20 cellular contexts compared by ENCODE assay signal in genomic region chr5:53034832-53035231, GRCh38. TPM values are rescaled to one million over a fixed set of nuclear protein-coding genes. Genes with fewer than 3 reads are reported as not detected.
DNase-seq lines count a peak whose midpoint lies in the region; ATAC-seq and TF ChIP-seq lines count a peak whose summit lies in the region.
"Had no signal": no experiment of that assay in that cellular context is flagged by ENCODE, and none has a peak within 500 bp of the region (broad histone marks: within the 10 kb centered on the region; RNA-seq: fewer than 3 reads in every experiment).

No MANE protein-coding gene starts in this region.

- H3K27me3 Mint-ChIP-seq in activated naive CD8-positive, alpha-beta T cell treated with anti-CD3 and anti-CD28 coated beads, Interleukin-2, amount 10 ng/mL, durations not matched to agents 7 days and 5 days: no peaks in the 10 kb centered on the region
- H3K27me3 Mint-ChIP-seq in activated naive CD8-positive, alpha-beta T cell treated with anti-CD3 and anti-CD28 coated beads, Interleukin-2, amount 50 U/mL, for 24 hours: no peaks in the 10 kb centered on the region
- H3K27me3 Mint-ChIP-seq in activated CD8-positive, alpha-beta T cell treated with anti-CD3 and anti-CD28 coated beads, Interleukin-2, amount 10 ng/mL, durations not matched to agents 7 days and 5 days (ENCODE audit: low read depth): no peaks in the 10 kb centered on the region
- H3K27me3 Mint-ChIP-seq: B cell had no signal

- H3K27ac ChIP-seq in PC-9 (peak overlapping the region; percentile 28; the same call in 1 of the 2 replicates), substantia nigra (ENCODE audit: low read depth, low read length, poor library complexity, severe bottlenecking) (peak overlapping the region; percentile 1)
- H3K27ac ChIP-seq: C4-2B, Peyer's patch, SK-N-MC had no signal

- CTCF ChIA-PET in PC-9 (lab: Charles Lee): interaction anchor here (0.7 kb wide), 1 partner anchor 216 kb away, joined by 3 read pairs; no protein-coding TSS in a partner anchor
- CTCF ChIA-PET in activated CD8-positive, alpha-beta T cell treated with anti-CD3 and anti-CD28 coated beads, Interleukin-2, amount 10 ng/mL, durations not matched to agents 7 days and 5 days (lab: Charles Lee): interaction anchor here (0.8 to 3.1 kb wide), 17 partner anchors 11 to 90 kb away, joined by 3 to 45 read pairs (median 5); no protein-coding TSS in a partner anchor

- no peaks in the 10 kb centered on the region for H3K9me2 ChIP-seq in PC-9 (ENCODE audit: insufficient read depth)

- H3K79me2 ChIP-seq in PC-9 (ENCODE audit: low read depth): peaks cover 55% of the 10 kb centered on the region

- H2AFZ ChIP-seq in PC-9: no peak overlapping the region

- H3K4me2 ChIP-seq in PC-9: no peak overlapping the region

- H3K4me3 ChIP-seq in PC-9: no peak overlapping the region
- H3K4me3 ChIP-seq: Peyer's patch, SK-N-MC had no signal

- H3K36me3 ChIP-seq in PC-9 (ENCODE audit: low read depth): no peaks in the 10 kb centered on the region
- H3K36me3 ChIP-seq: Peyer's patch had no signal

- POLR2A ChIA-PET in activated naive CD8-positive, alpha-beta T cell treated with anti-CD3 and anti-CD28 coated beads, Interleukin-2, amount 10 ng/mL, durations not matched to agents 7 days and 5 days (lab: Charles Lee): interaction anchor here (1.2 kb wide), 1 partner anchor 75 kb away, joined by 3 read pairs; the partner anchor contains the start of gene MOCS2
- POLR2A ChIA-PET in PC-9 (lab: Charles Lee; ENCODE audit: unreplicated experiment): no interaction called here
- POLR2A ChIA-PET in activated CD8-positive, alpha-beta T cell treated with anti-CD3 and anti-CD28 coated beads, Interleukin-2, amount 10 ng/mL, durations not matched to agents 7 days and 5 days (lab: Charles Lee): interaction anchor here (0.9 kb wide), 1 partner anchor 11 kb away, joined by 3 read pairs; no protein-coding TSS in a partner anchor

- H3K4me3 Mint-ChIP-seq in activated naive CD8-positive, alpha-beta T cell treated with anti-CD3 and anti-CD28 coated beads, Interleukin-2, amount 10 ng/mL, durations not matched to agents 7 days and 5 days: no peak overlapping the region
- no peak overlapping the region for H3K4me3 Mint-ChIP-seq in activated naive CD8-positive, alpha-beta T cell treated with anti-CD3 and anti-CD28 coated beads, Interleukin-2, amount 50 U/mL, for 24 hours
- no peak overlapping the region for H3K4me3 Mint-ChIP-seq in activated CD8-positive, alpha-beta T cell treated with anti-CD3 and anti-CD28 coated beads, Interleukin-2, amount 10 ng/mL, durations not matched to agents 7 days and 5 days
- H3K4me3 Mint-ChIP-seq: B cell; CD8-positive, alpha-beta T cell had no signal

- no peaks in the 10 kb centered on the region for H3K9me3 Mint-ChIP-seq in activated naive CD8-positive, alpha-beta T cell treated with anti-CD3 and anti-CD28 coated beads, Interleukin-2, amount 10 ng/mL, durations not matched to agents 7 days and 5 days
- H3K9me3 Mint-ChIP-seq in activated naive CD8-positive, alpha-beta T cell treated with anti-CD3 and anti-CD28 coated beads, Interleukin-2, amount 50 U/mL, for 24 hours: no peaks in the 10 kb centered on the region
- H3K9me3 Mint-ChIP-seq in activated CD8-positive, alpha-beta T cell treated with anti-CD3 and anti-CD28 coated beads, Interleukin-2, amount 10 ng/mL, durations not matched to agents 7 days and 5 days (ENCODE audit: insufficient read depth): no peaks in the 10 kb centered on the region
- H3K9me3 Mint-ChIP-seq: CD8-positive, alpha-beta T cell had no signal

- H3K27me3 ChIP-seq in PC-9 (ENCODE audit: insufficient read depth, low read depth): no peaks in the 10 kb centered on the region
- H3K27me3 ChIP-seq: Peyer's patch had no signal

- peaks cover 59% of the 10 kb centered on the region for H3F3A ChIP-seq in PC-9 (ENCODE audit: insufficient read depth, low read depth)

- no TSS peak for BruUV-seq in PC-9 (replicated peaks; lab: Mats Ljungman, UMichigan)

- H3K27ac Mint-ChIP-seq in activated naive CD8-positive, alpha-beta T cell treated with anti-CD3 and anti-CD28 coated beads, Interleukin-2, amount 10 ng/mL, durations not matched to agents 7 days and 5 days: peak overlapping the region; percentile 39
- no peak overlapping the region for H3K27ac Mint-ChIP-seq in activated naive CD8-positive, alpha-beta T cell treated with anti-CD3 and anti-CD28 coated beads, Interleukin-2, amount 50 U/mL, for 24 hours
- no peak overlapping the region for H3K27ac Mint-ChIP-seq in activated CD8-positive, alpha-beta T cell treated with anti-CD3 and anti-CD28 coated beads, Interleukin-2, amount 10 ng/mL, durations not matched to agents 7 days and 5 days
- H3K27ac Mint-ChIP-seq: B cell; CD8-positive, alpha-beta T cell had no signal

- H3K4me1 Mint-ChIP-seq in activated naive CD8-positive, alpha-beta T cell treated with anti-CD3 and anti-CD28 coated beads, Interleukin-2, amount 10 ng/mL, durations not matched to agents 7 days and 5 days: peaks cover 64% of the 10 kb centered on the region
- H3K4me1 Mint-ChIP-seq in activated naive CD8-positive, alpha-beta T cell treated with anti-CD3 and anti-CD28 coated beads, Interleukin-2, amount 50 U/mL, for 24 hours: peaks cover 61% of the 10 kb centered on the region
- H3K4me1 Mint-ChIP-seq in activated CD8-positive, alpha-beta T cell treated with anti-CD3 and anti-CD28 coated beads, Interleukin-2, amount 10 ng/mL, durations not matched to agents 7 days and 5 days (ENCODE audit: low read depth): peaks cover 75% of the 10 kb centered on the region
- H3K4me1 Mint-ChIP-seq: B cell had no signal

- ATAC-seq in activated naive CD8-positive, alpha-beta T cell treated with anti-CD3 and anti-CD28 coated beads, Interleukin-2, amount 10 ng/mL, durations not matched to agents 7 days and 5 days (ENCODE audit: low read depth): no peak
- no peak for ATAC-seq in activated naive CD8-positive, alpha-beta T cell treated with anti-CD3 and anti-CD28 coated beads, Interleukin-2, amount 50 U/mL, for 24 hours
- no peak for ATAC-seq in activated CD8-positive, alpha-beta T cell treated with anti-CD3 and anti-CD28 coated beads, Interleukin-2, amount 10 ng/mL, durations not matched to agents 7 days and 5 days
- ATAC-seq: CD8-positive, alpha-beta T cell had no signal

- H3K4me1 ChIP-seq in PC-9 (replicated peaks; ENCODE audit: insufficient read depth): peaks cover 87% of the 10 kb centered on the region

- no peaks in the 10 kb centered on the region for H4K20me1 ChIP-seq in PC-9 (ENCODE audit: insufficient read depth)

- H3K36me3 Mint-ChIP-seq in activated naive CD8-positive, alpha-beta T cell treated with anti-CD3 and anti-CD28 coated beads, Interleukin-2, amount 10 ng/mL, durations not matched to agents 7 days and 5 days: peaks cover 18% of the 10 kb centered on the region
- H3K36me3 Mint-ChIP-seq in activated naive CD8-positive, alpha-beta T cell treated with anti-CD3 and anti-CD28 coated beads, Interleukin-2, amount 50 U/mL, for 24 hours (ENCODE audit: low read depth): no peaks in the 10 kb centered on the region
- H3K36me3 Mint-ChIP-seq in activated CD8-positive, alpha-beta T cell treated with anti-CD3 and anti-CD28 coated beads, Interleukin-2, amount 10 ng/mL, durations not matched to agents 7 days and 5 days (ENCODE audit: low read depth): peaks cover 18% of the 10 kb centered on the region
- H3K36me3 Mint-ChIP-seq: CD8-positive, alpha-beta T cell had no signal

- no peak for DNase-seq in activated naive CD8-positive, alpha-beta T cell treated with anti-CD3 and anti-CD28 coated beads, Interleukin-2, amount 10 ng/mL, durations not matched to agents 7 days and 5 days
- DNase-seq in activated naive CD8-positive, alpha-beta T cell treated with anti-CD3 and anti-CD28 coated beads, Interleukin-2, amount 50 U/mL, for 24 hours: no peak
- peak; percentile 86 for DNase-seq in HT-29 (ENCODE audit: low spot score)
- DNase-seq in PC-9: no peak
- DNase-seq in substantia nigra (lab: John Stamatoyannopoulos, UW): no peak
- no peak for DNase-seq in putamen (ENCODE audit: low spot score)
- no peak for DNase-seq in activated CD8-positive, alpha-beta T cell treated with anti-CD3 and anti-CD28 coated beads, Interleukin-2, amount 10 ng/mL, durations not matched to agents 7 days and 5 days
- DNase-seq: CD8-positive, alpha-beta T cell; DMS153; DND-41; KG1; MM.1S; NCI-H2029; NCI-H2227 treated with DMSO at 0.1 percent for 48 hours; NCI-H526 treated with DMSO at 0.1 percent for 48 hours; Peyer's patch; SIG-M5 had no signal

- intact Hi-C loops in PC-9 (cut with micrococcal nuclease; ENCODE audit: unreplicated experiment): no loop called here

- TF ChIP-seq CTCF in PC-9 (conservative IDR thresholded peaks at IDR 0.05): no peak

- H3K9me3 ChIP-seq in PC-9 (ENCODE audit: insufficient read depth, low read depth): 0 out of 2 replicates have a peak, but pooled peaks cover 4% of the 10 kb centered on the region
- H3K9me3 ChIP-seq: Peyer's patch had no signal

RNA-seq across cellular contexts. Expression of gene ITGA2, which starts 45.7 kb away (rescaled TPM):
- total RNA-seq in activated naive CD8-positive, alpha-beta T cell treated with anti-CD3 and anti-CD28 coated beads, Interleukin-2, amount 10 ng/mL, durations not matched to agents 7 days and 5 days: 1 to 10 TPM; 2.0 to 2.5 TPM
- total RNA-seq in HT-29 (2014; rRNA removed; shearing (Covaris generic)): 10.6 and 11.6 TPM in 2 replicates
- total RNA-seq in PC-9 (2021): 24.7 and 35.8 TPM in 2 replicates
- 1 to 10 TPM; 4.3 to 4.8 TPM for total RNA-seq in activated CD8-positive, alpha-beta T cell treated with anti-CD3 and anti-CD28 coated beads, Interleukin-2, amount 10 ng/mL, durations not matched to agents 7 days and 5 days
- total RNA-seq: B cell; CD8-positive, alpha-beta T cell had no signal
